Comparison of ENCODE assay signal across 17 cellular contexts in genomic region chr18:44915661-44916060, GRCh38.
DNase-seq lines count a peak whose midpoint lies in the region; ATAC-seq and TF ChIP-seq lines count a peak whose summit lies in the region.
"Had no signal": no experiment of that assay in that cellular context is flagged by ENCODE, and none has a peak within 500 bp of the region (broad histone marks: within the 10 kb centered on the region; RNA-seq: fewer than 3 reads in every experiment).

No MANE protein-coding gene starts in this region.

- H3K27ac ChIP-seq in GM23248: no peak overlapping the region
- H3K27ac ChIP-seq in epithelial cell of prostate: peak overlapping the region; percentile 83
- peak overlapping the region; percentile 19 to 45 (median 38) for H3K27ac ChIP-seq in transverse colon

- no peaks in the 10 kb centered on the region for H3K27me3 Mint-ChIP-seq in osteocyte (ENCODE audit: unreplicated experiment)

- TF ChIP-seq CTCF in osteocyte (IDR thresholded peaks at IDR 0.05) (no peak), transverse colon (IDR thresholded peaks at IDR 0.05) (no peak)

- 25 to 57% methylated on average over 2 of the region's 2 CpGs for WGBS in GM23248 (ENCODE audit: low coverage in 1 of 2, low lambda C conversion rate in 2 of 2, missing lambda C conversion rate in 2 of 2), 2 experiments
- 83 to 93% methylated on average over 1 to 2 of the region's 2 CpGs for WGBS in transverse colon (ENCODE audit: low coverage in 1 of 2), 2 donors

- in situ Hi-C loops in GM23248 (cut with MboI): loop anchor here (25.0 kb wide), 1 partner anchor 297 kb away; no protein-coding TSS in a partner anchor
- in situ Hi-C loops in transverse colon (cut with MboI; ENCODE audit: low pct_ligation_motif_present in 1 of 4, low pct_unique_long_range_greater_than_20kb in 1 of 4, low sequenced_read_pairs in 3 of 4): loop anchor here in 1 of 4 donors (25.0 kb wide), 1 partner anchor 297 kb away; no protein-coding TSS in a partner anchor

- H3K9me3 ChIP-seq in GM23248 (ENCODE audit: low read depth) (no peaks in the 10 kb centered on the region), transverse colon (no peaks in the 10 kb centered on the region)

- H3K79me2 ChIP-seq in GM23248 (ENCODE audit: insufficient read depth): no peaks in the 10 kb centered on the region

- H3K27me3 ChIP-seq in GM23248 (replicated peaks; ENCODE audit: insufficient read depth): no peaks in the 10 kb centered on the region
- H3K27me3 ChIP-seq in transverse colon: no peaks in the 10 kb centered on the region

- peaks cover 34% of the 10 kb centered on the region for H3K4me1 Mint-ChIP-seq in osteocyte (ENCODE audit: unreplicated experiment)

- no peak for ATAC-seq in Right ventricle myocardium superior (ENCODE audit: poor library complexity)
- no peak for ATAC-seq in HG02678 (IDR thresholded peaks at IDR 0.05; ENCODE audit: unreplicated experiment)
- ATAC-seq: CD8-positive, alpha-beta T cell had no signal

- H3K9ac ChIP-seq in GM23248: no peak overlapping the region

- no peak for TF ChIP-seq EP300 in transverse colon (IDR thresholded peaks at IDR 0.05; ENCODE audit: low read depth)

- H3K4me1 ChIP-seq in GM23248 (ENCODE audit: insufficient read depth) (peaks cover 26% of the 10 kb centered on the region), transverse colon (peaks cover 18 to 30% (median 22%) of the 10 kb centered on the region in 4 donors)

- peaks cover 4% of the 10 kb centered on the region for H3K36me3 Mint-ChIP-seq in osteocyte (ENCODE audit: unreplicated experiment)
- H3K36me3 Mint-ChIP-seq: CD8-positive, alpha-beta T cell had no signal

- H3K4me3 ChIP-seq in GM23248 (no peak overlapping the region), transverse colon (no peak overlapping the region)

- no peak overlapping the region for H2AFZ ChIP-seq in GM23248

- intact Hi-C loops in transverse colon (cut with DNase I; ENCODE audit: low total_unique reads): no loop called here
- intact Hi-C loops in Right ventricle myocardium superior (cut with DNase I): no loop called here

- peak overlapping the region; percentile 66 for H3K27ac Mint-ChIP-seq in osteocyte (ENCODE audit: unreplicated experiment)
- H3K27ac Mint-ChIP-seq: CD8-positive, alpha-beta T cell had no signal

- H3K36me3 ChIP-seq in GM23248 (ENCODE audit: low read depth) (no peaks in the 10 kb centered on the region), transverse colon (no peaks in the 10 kb centered on the region)

- peaks cover 5% of the 10 kb centered on the region for H3K9me3 Mint-ChIP-seq in osteocyte (ENCODE audit: unreplicated experiment)
- H3K9me3 Mint-ChIP-seq: CD8-positive, alpha-beta T cell had no signal

- H3K9me2 ChIP-seq in GM23248 (ENCODE audit: insufficient read depth): no peaks in the 10 kb centered on the region

- peaks cover 18% of the 10 kb centered on the region; the same call in 1 of the 2 replicates for H3F3A ChIP-seq in GM23248 (ENCODE audit: insufficient read depth)

- H3K4me3 Mint-ChIP-seq in osteocyte (ENCODE audit: unreplicated experiment): no peak overlapping the region
- H3K4me3 Mint-ChIP-seq: CD8-positive, alpha-beta T cell had no signal

- no peak for TF ChIP-seq POLR2A in transverse colon (IDR thresholded peaks at IDR 0.05)

- no peak overlapping the region for H3K4me2 ChIP-seq in GM23248 (ENCODE audit: unreplicated experiment)

- DNase-seq in GM23248: peak; percentile 32
- DNase-seq in epithelial cell of prostate (ENCODE audit: low read depth, low spot score): no peak
- DNase-seq in osteocyte (ENCODE audit: extremely low spot score, unreplicated experiment): no peak
- DNase-seq in transverse colon: no peak
- DNase-seq in Right ventricle myocardium superior: no peak
- no peak for DNase-seq in stimulated activated CD4-positive, alpha-beta T cell treated with anti-CD3 and anti-CD28 coated beads, Interleukin-2, amount 100 ng/mL, for 24 hours
- no peak for DNase-seq in HT-29 (ENCODE audit: low spot score)
- DNase-seq: CD8-positive, alpha-beta T cell; DMS79 treated with DMSO at 0.1 percent for 48 hours; KG1; NCI-H1436; NCI-H2029 treated with DMSO at 0.1 percent for 48 hours; NCI-H2171 treated with DMSO at 0.1 percent for 48 hours; NCI-H446 treated with DMSO at 0.1 percent for 48 hours; NK-92 treated with Interleukin-12 subunit alpha and Interleukin-12 subunit beta, amount 100 ng/mL, for 24 hours; RPMI8226 had no signal

- no peaks in the 10 kb centered on the region for H4K20me1 ChIP-seq in GM23248 (ENCODE audit: insufficient read depth)
